Comparison of ENCODE assay signal across 24 cellular contexts in genomic region chr17:83032781-83033180, GRCh38.
"Had no signal": no experiment of that assay in that cellular context is flagged by ENCODE, and none has a peak within 500 bp of the region (broad histone marks: within the 10 kb centered on the region; RNA-seq: fewer than 3 reads in every experiment).

No MANE protein-coding gene starts in this region.

- H3K4me3 Mint-ChIP-seq: dendritic cell treated with granulocyte-macrophage colony-stimulating factor and Interleukin-4, amounts not matched to agents 40 ng/mL and 50 ng/mL, for 4 days; immature natural killer cell; mesothelial cell of epicardium; naive thymus-derived CD8-positive, alpha-beta T cell had no signal

- H3K4me3 ChIP-seq: body of pancreas, cardiac muscle cell, hepatocyte, left ventricle myocardium inferior, prostate gland, thyroid gland had no signal

- ATAC-seq: body of pancreas; esophagus mucosa; naive thymus-derived CD8-positive, alpha-beta T cell; stimulated activated naive CD8-positive, alpha-beta T cell treated with anti-CD3 and anti-CD28 coated beads, Interleukin-15, Interleukin-2, amounts not matched to agents 100 U/mL and 50 U/mL, for 24 hours had no signal

- DNase-seq: activated CD4-positive, alpha-beta T cell treated with anti-CD3 and anti-CD28 coated beads for 4 hours; activated CD4-positive, alpha-beta T cell treated with anti-CD3 and anti-CD28 coated beads, Interleukin-2, amount 50 U/mL, for 48 hours; activated CD4-positive, CD25-positive, alpha-beta regulatory T cell; activated naive CD4-positive, alpha-beta T cell treated with anti-CD3 and anti-CD28 coated beads, Interleukin-2, amount 50 U/mL, for 16 hours; anterior cingulate cortex; body of pancreas; effector memory CD4-positive, alpha-beta T cell; glutamatergic neuron; immature natural killer cell; kidney glomerular epithelial cell; left ventricle myocardium inferior; naive thymus-derived CD8-positive, alpha-beta T cell; stimulated activated CD4-positive, alpha-beta T cell treated with anti-CD3 and anti-CD28 coated beads, Interleukin-12 subunit alpha, Interleukin-12 subunit beta, amount 100 ng/mL, for 4 hours; stimulated activated CD4-positive, alpha-beta T cell treated with anti-CD3 and anti-CD28 coated beads, Interleukin-4, amount 100 ng/mL, for 4 hours; stimulated activated naive CD8-positive, alpha-beta T cell treated with anti-CD3 and anti-CD28 coated beads, Interleukin-15, Interleukin-2, amounts not matched to agents 100 U/mL and 50 U/mL, for 24 hours; substantia nigra; T-helper 9 cell; thyroid gland had no signal

- H3K9me3 Mint-ChIP-seq: dendritic cell treated with granulocyte-macrophage colony-stimulating factor and Interleukin-4, amounts not matched to agents 40 ng/mL and 50 ng/mL, for 4 days; immature natural killer cell; mesothelial cell of epicardium; naive thymus-derived CD8-positive, alpha-beta T cell had no signal

- H3K27me3 ChIP-seq: body of pancreas, cardiac muscle cell, hepatocyte, thyroid gland had no signal

- H3K4me1 Mint-ChIP-seq: mesothelial cell of epicardium had no signal

- H3K27ac Mint-ChIP-seq: dendritic cell treated with granulocyte-macrophage colony-stimulating factor and Interleukin-4, amounts not matched to agents 40 ng/mL and 50 ng/mL, for 4 days; mesothelial cell of epicardium had no signal

- H3K27ac ChIP-seq: body of pancreas, cardiac muscle cell, hepatocyte, left ventricle myocardium inferior, prostate gland, thyroid gland had no signal

- H3K27me3 Mint-ChIP-seq: dendritic cell treated with granulocyte-macrophage colony-stimulating factor and Interleukin-4, amounts not matched to agents 40 ng/mL and 50 ng/mL, for 4 days; naive thymus-derived CD8-positive, alpha-beta T cell had no signal
